Comparison of ENCODE assay signal across 24 cellular contexts in the genomic region with DNA sequence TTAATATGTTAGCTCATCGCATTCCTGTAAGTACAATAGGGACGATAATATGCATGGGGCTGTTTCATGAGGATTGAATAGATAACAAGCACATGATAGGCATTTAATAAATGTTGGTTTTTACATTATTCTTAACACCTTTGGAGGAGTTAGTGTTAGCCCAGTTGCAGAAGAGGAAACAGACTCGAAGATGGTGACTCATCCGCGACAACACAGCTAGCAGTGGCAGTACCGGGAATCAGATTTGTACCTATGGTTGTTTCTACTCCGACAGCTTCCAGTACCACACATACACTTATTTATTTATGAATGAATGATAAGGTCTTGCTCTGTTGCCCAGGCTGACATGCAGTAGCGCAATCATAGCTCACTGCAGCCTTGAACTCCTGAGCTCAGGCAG. TPM values are rescaled to one million over a fixed set of nuclear protein-coding genes. Genes with fewer than 3 reads are reported as not detected.
"Had no signal": no experiment of that assay in that cellular context is flagged by ENCODE, and none has a peak within 500 bp of the region (broad histone marks: within the 10 kb centered on the region; RNA-seq: fewer than 3 reads in every experiment).

No MANE protein-coding gene starts in this region.

- H3K4me3 ChIP-seq: dorsolateral prefrontal cortex, esophagus squamous epithelium, gastrocnemius medialis, ovary, prostate gland, upper lobe of left lung had no signal

- H3K36me3 Mint-ChIP-seq: activated naive CD4-positive, alpha-beta T cell treated with anti-CD3 and anti-CD28 coated beads, Interleukin-2, amount 50 U/mL, for 24 hours; brain had no signal

- H3K4me3 Mint-ChIP-seq: activated CD8-positive, alpha-beta T cell treated with anti-CD3 and anti-CD28 coated beads, Interleukin-2, amount 10 ng/mL, durations not matched to agents 7 days and 5 days; activated naive CD4-positive, alpha-beta T cell treated with anti-CD3 and anti-CD28 coated beads, Interleukin-2, amount 50 U/mL, for 24 hours; activated T-helper 1 cell treated with anti-CD3 and anti-CD28 coated beads, Interleukin-12 subunit alpha, Interleukin-12 subunit beta, Interleukin-2, Interleukin-4 antibody, amounts not matched to agents 30 ng/mL and 10 ng/mL and 1 ng/mL, durations not matched to agents 14 hours and 24 hours and 36 hours; brain; effector memory CD8-positive, alpha-beta T cell had no signal

- H3K9me3 Mint-ChIP-seq: activated naive CD4-positive, alpha-beta T cell treated with anti-CD3 and anti-CD28 coated beads, Interleukin-2, amount 50 U/mL, for 24 hours; activated T-helper 1 cell treated with anti-CD3 and anti-CD28 coated beads, Interleukin-12 subunit alpha, Interleukin-12 subunit beta, Interleukin-2, Interleukin-4 antibody, amounts not matched to agents 30 ng/mL and 10 ng/mL and 1 ng/mL, durations not matched to agents 14 hours and 24 hours and 36 hours; effector memory CD8-positive, alpha-beta T cell; nephron had no signal

- H3K27ac Mint-ChIP-seq: activated CD8-positive, alpha-beta T cell treated with anti-CD3 and anti-CD28 coated beads, Interleukin-2, amount 10 ng/mL, durations not matched to agents 7 days and 5 days; activated naive CD4-positive, alpha-beta T cell treated with anti-CD3 and anti-CD28 coated beads, Interleukin-2, amount 50 U/mL, for 24 hours; activated T-helper 1 cell treated with anti-CD3 and anti-CD28 coated beads, Interleukin-12 subunit alpha, Interleukin-12 subunit beta, Interleukin-2, Interleukin-4 antibody, amounts not matched to agents 30 ng/mL and 10 ng/mL and 1 ng/mL, durations not matched to agents 14 hours and 24 hours and 36 hours; brain; effector memory CD8-positive, alpha-beta T cell; nephron had no signal

- H3K4me1 ChIP-seq: prostate gland had no signal

- H3K27me3 ChIP-seq: esophagus squamous epithelium, neutrophil, ovary, upper lobe of left lung had no signal

- ATAC-seq: activated CD8-positive, alpha-beta T cell treated with anti-CD3 and anti-CD28 coated beads, Interleukin-2, amount 10 ng/mL, durations not matched to agents 7 days and 5 days; effector memory CD8-positive, alpha-beta T cell; gastrocnemius medialis; left ventricle myocardium superior; stimulated activated naive CD8-positive, alpha-beta T cell treated with anti-CD3 and anti-CD28 coated beads, Interleukin-15, Interleukin-2, amounts not matched to agents 100 U/mL and 50 U/mL, for 24 hours had no signal

- H3K36me3 ChIP-seq: gastrocnemius medialis, ovary, prostate gland had no signal

- DNase-seq: activated CD4-positive, alpha-beta T cell treated with anti-CD3 and anti-CD28 coated beads for 1 hour; activated CD4-positive, alpha-beta T cell treated with anti-CD3 and anti-CD28 coated beads, Interleukin-2, amount 50 U/mL, for 1 hour; activated CD8-positive, alpha-beta T cell treated with anti-CD3 and anti-CD28 coated beads, Interleukin-2, amount 10 ng/mL, durations not matched to agents 7 days and 5 days; activated gamma-delta T cell; aorta; central memory CD4-positive, alpha-beta T cell; dorsolateral prefrontal cortex; effector memory CD8-positive, alpha-beta T cell; esophagus squamous epithelium; gastrocnemius medialis; hypothalamus; left ventricle myocardium superior; ovary; stimulated activated CD4-positive, alpha-beta T cell treated with anti-CD3 and anti-CD28 coated beads, Interleukin-4, amount 100 ng/mL, for 4 hours; stimulated activated naive CD8-positive, alpha-beta T cell treated with anti-CD3 and anti-CD28 coated beads, Interleukin-15, Interleukin-2, amounts not matched to agents 100 U/mL and 50 U/mL, for 24 hours; upper lobe of left lung had no signal

- H3K27ac ChIP-seq: dorsolateral prefrontal cortex, esophagus squamous epithelium, gastrocnemius medialis, neutrophil, ovary, prostate gland, upper lobe of left lung had no signal

- H3K9me3 ChIP-seq: esophagus squamous epithelium, gastrocnemius medialis, neutrophil, ovary, prostate gland, upper lobe of left lung had no signal

RNA-seq across cellular contexts. Expression of gene LRMDA, which starts 2.9 kb away (rescaled TPM):
- total RNA-seq: activated CD8-positive, alpha-beta T cell treated with anti-CD3 and anti-CD28 coated beads, Interleukin-2, amount 10 ng/mL, durations not matched to agents 7 days and 5 days; activated T-helper 1 cell treated with anti-CD3 and anti-CD28 coated beads, Interleukin-12 subunit alpha, Interleukin-12 subunit beta, Interleukin-2, Interleukin-4 antibody, amounts not matched to agents 30 ng/mL and 10 ng/mL and 1 ng/mL, durations not matched to agents 14 hours and 24 hours and 36 hours; myocyte; T-helper 2 cell treated with Interferon-gamma antibody and Interleukin-4, amounts not matched to agents 100 ng/mL and 5 ng/mL, for 36 hours had no signal

RNA-seq across cellular contexts. Expression of gene ZNF503, which starts 32.7 kb away (rescaled TPM):
- total RNA-seq: activated T-helper 1 cell treated with anti-CD3 and anti-CD28 coated beads, Interleukin-12 subunit alpha, Interleukin-12 subunit beta, Interleukin-2, Interleukin-4 antibody, amounts not matched to agents 30 ng/mL and 10 ng/mL and 1 ng/mL, durations not matched to agents 14 hours and 24 hours and 36 hours had no signal
